ENCODE assay signal across 14 cellular contexts in the genomic region with DNA sequence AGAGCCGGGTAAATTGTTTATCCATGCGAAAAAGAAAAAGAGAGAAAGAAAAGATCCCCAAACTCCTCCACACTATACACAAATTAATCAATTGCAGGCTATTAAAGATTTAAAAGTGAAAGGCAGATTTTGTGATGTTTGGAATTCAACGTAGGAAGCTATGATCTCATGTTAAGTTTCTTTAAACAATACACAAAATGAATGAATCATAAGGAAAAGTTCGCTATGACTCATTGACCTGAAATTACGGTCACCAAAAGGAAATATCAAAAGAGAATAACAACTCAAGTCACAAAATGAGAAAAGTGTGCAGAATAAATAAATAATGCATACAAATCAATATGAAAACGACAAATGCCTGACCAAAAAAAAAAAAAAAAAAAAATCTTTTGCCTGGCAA. TPM values are rescaled to one million over a fixed set of nuclear protein-coding genes. Genes with fewer than 3 reads are reported as not detected.
DNase-seq lines count a peak whose midpoint lies in the region; ATAC-seq and TF ChIP-seq lines count a peak whose summit lies in the region.
"Had no signal": no experiment of that assay in that cellular context is flagged by ENCODE, and none has a peak within 500 bp of the region (broad histone marks: within the 10 kb centered on the region; RNA-seq: fewer than 3 reads in every experiment).

No MANE protein-coding gene starts in this region.

- H3K4me3 ChIP-seq in CD4-positive, CD25-positive, alpha-beta regulatory T cell (ENCODE audit: low read depth, low read length) = peak overlapping the region; percentile 59
- no peak overlapping the region for H3K4me3 ChIP-seq in mucosa of descending colon
- H3K4me3 ChIP-seq: cardiac muscle cell had no signal

- H3K4me3 Mint-ChIP-seq in CD4-positive, CD25-positive, alpha-beta regulatory T cell = peak overlapping the region; percentile 68 to 85 (median 74)
- H3K4me3 Mint-ChIP-seq in activated T-helper 2 cell treated with anti-CD3 and anti-CD28 coated beads, Interferon-gamma antibody, Interleukin-2, Interleukin-4, amounts not matched to agents 10 μg/mL and 5 μg/mL and 100 μg/mL, durations not matched to agents 14 hours and 24 hours and 36 hours (ENCODE audit: low read depth) = peak overlapping the region; percentile 55

- peaks cover 24 to 48% (median 28%) of the 10 kb centered on the region in 4 donors for H3K4me1 Mint-ChIP-seq in CD4-positive, CD25-positive, alpha-beta regulatory T cell
- H3K4me1 Mint-ChIP-seq in activated T-helper 2 cell treated with anti-CD3 and anti-CD28 coated beads, Interferon-gamma antibody, Interleukin-2, Interleukin-4, amounts not matched to agents 10 μg/mL and 5 μg/mL and 100 μg/mL, durations not matched to agents 14 hours and 24 hours and 36 hours (ENCODE audit: low read depth) = peaks cover 42% of the 10 kb centered on the region

- intact Hi-C loops in activated T-helper 2 cell treated with anti-CD3 and anti-CD28 coated beads, Interferon-gamma antibody, Interleukin-2, Interleukin-4, amounts not matched to agents 10 μg/mL and 5 μg/mL and 100 μg/mL, durations not matched to agents 14 hours and 24 hours and 36 hours (cut with micrococcal nuclease) = loop anchor here (1.0 to 5.0 kb wide), 6 partner anchors 15 to 816 kb away; no protein-coding TSS in a partner anchor
- intact Hi-C loops in mucosa of descending colon (cut with DNase I, micrococcal nuclease) = no loop called here
- intact Hi-C loops in left colon (cut with DNase I, micrococcal nuclease) = no loop called here

- no peaks in the 10 kb centered on the region for H3K36me3 Mint-ChIP-seq in CD4-positive, CD25-positive, alpha-beta regulatory T cell
- H3K36me3 Mint-ChIP-seq in activated T-helper 2 cell treated with anti-CD3 and anti-CD28 coated beads, Interferon-gamma antibody, Interleukin-2, Interleukin-4, amounts not matched to agents 10 μg/mL and 5 μg/mL and 100 μg/mL, durations not matched to agents 14 hours and 24 hours and 36 hours (ENCODE audit: low read depth) = peaks cover 16% of the 10 kb centered on the region

- H3K36me3 ChIP-seq in CD4-positive, CD25-positive, alpha-beta regulatory T cell (ENCODE audit: control insufficient read depth, insufficient read depth, low read length) = no peaks in the 10 kb centered on the region
- no peaks in the 10 kb centered on the region for H3K36me3 ChIP-seq in mucosa of descending colon (ENCODE audit: low read depth)
- H3K36me3 ChIP-seq: cardiac muscle cell had no signal

- H3K27me3 Mint-ChIP-seq in CD4-positive, CD25-positive, alpha-beta regulatory T cell = no peaks in the 10 kb centered on the region
- H3K27me3 Mint-ChIP-seq in activated T-helper 2 cell treated with anti-CD3 and anti-CD28 coated beads, Interferon-gamma antibody, Interleukin-2, Interleukin-4, amounts not matched to agents 10 μg/mL and 5 μg/mL and 100 μg/mL, durations not matched to agents 14 hours and 24 hours and 36 hours (ENCODE audit: low read depth) = no peaks in the 10 kb centered on the region

- no peaks in the 10 kb centered on the region for H3K27me3 ChIP-seq in CD4-positive, CD25-positive, alpha-beta regulatory T cell (ENCODE audit: control insufficient read depth, insufficient read depth, low read length)
- H3K27me3 ChIP-seq in foreskin keratinocyte = peaks cover 8% of the 10 kb centered on the region
- H3K27me3 ChIP-seq: cardiac muscle cell had no signal

- H3K27ac Mint-ChIP-seq in CD4-positive, CD25-positive, alpha-beta regulatory T cell = peak overlapping the region; percentile 43 to 85 (median 63)
- peak overlapping the region; percentile 90 for H3K27ac Mint-ChIP-seq in activated T-helper 2 cell treated with anti-CD3 and anti-CD28 coated beads, Interferon-gamma antibody, Interleukin-2, Interleukin-4, amounts not matched to agents 10 μg/mL and 5 μg/mL and 100 μg/mL, durations not matched to agents 14 hours and 24 hours and 36 hours

- H3K9me3 Mint-ChIP-seq in CD4-positive, CD25-positive, alpha-beta regulatory T cell = peaks cover 0 to 2% (median 0%) of the 10 kb centered on the region in 7 donors
- H3K9me3 Mint-ChIP-seq in activated T-helper 2 cell treated with anti-CD3 and anti-CD28 coated beads, Interferon-gamma antibody, Interleukin-2, Interleukin-4, amounts not matched to agents 10 μg/mL and 5 μg/mL and 100 μg/mL, durations not matched to agents 14 hours and 24 hours and 36 hours = peaks cover 18% of the 10 kb centered on the region

- H3K9me3 ChIP-seq in CD4-positive, CD25-positive, alpha-beta regulatory T cell (ENCODE audit: control insufficient read depth in 2 of 2, low read length in 2 of 2) = no peaks in the 10 kb centered on the region
- no peaks in the 10 kb centered on the region for H3K9me3 ChIP-seq in mucosa of descending colon

- peak in 1 of 3 donors; percentile 50 for DNase-seq in CD4-positive, CD25-positive, alpha-beta regulatory T cell
- no peak for DNase-seq in activated T-helper 2 cell treated with anti-CD3 and anti-CD28 coated beads, Interferon-gamma antibody, Interleukin-2, Interleukin-4, amounts not matched to agents 10 μg/mL and 5 μg/mL and 100 μg/mL, durations not matched to agents 14 hours and 24 hours and 36 hours (ENCODE audit: low spot score)
- DNase-seq in foreskin keratinocyte (peak; percentile 23 to 58), mucosa of descending colon (no peak), left colon (no peak)
- DNase-seq: DMS153, glutamatergic neuron, mesendoderm, NCI-H1930, SHP77 had no signal

- H3K27ac ChIP-seq in CD4-positive, CD25-positive, alpha-beta regulatory T cell (ENCODE audit: insufficient read depth, low read length, poor library complexity, severe bottlenecking) = peak overlapping the region; percentile 31
- no peak overlapping the region for H3K27ac ChIP-seq in foreskin keratinocyte
- H3K27ac ChIP-seq: cardiac muscle cell had no signal

- ATAC-seq in CD4-positive, CD25-positive, alpha-beta regulatory T cell (ENCODE audit: low read depth in 2 of 2) = peak in 1 of 2 donors; percentile 47
- ATAC-seq in HG02610 (IDR thresholded peaks at IDR 0.05; ENCODE audit: unreplicated experiment) (peak; percentile 68), foreskin keratinocyte (peak; percentile 55), HG03342 (IDR thresholded peaks at IDR 0.05; ENCODE audit: unreplicated experiment) (no peak), mucosa of descending colon (no peak), left colon (no peak), HG02870 (IDR thresholded peaks at IDR 0.05; ENCODE audit: unreplicated experiment) (no peak)

- peaks cover 12% of the 10 kb centered on the region for H3K4me1 ChIP-seq in CD4-positive, CD25-positive, alpha-beta regulatory T cell (ENCODE audit: control insufficient read depth, insufficient read depth, low read length, poor library complexity, severe bottlenecking)
- H3K4me1 ChIP-seq in foreskin keratinocyte (peaks cover 10% of the 10 kb centered on the region), mucosa of descending colon (ENCODE audit: low read depth) (no peaks in the 10 kb centered on the region)

- TF ChIP-seq CTCF in foreskin keratinocyte (conservative IDR thresholded peaks at IDR 0.05) = no peak
- no peak for TF ChIP-seq CTCF in mucosa of descending colon (IDR thresholded peaks at IDR 0.05)

RNA-seq across cellular contexts. Expression of gene CLNK, which starts 28.6 kb away (rescaled TPM):
- total RNA-seq in CD4-positive, CD25-positive, alpha-beta regulatory T cell = 0.67 TPM
- polyA plus RNA-seq in CD4-positive, CD25-positive, alpha-beta regulatory T cell = 1 to 10 TPM; 1.8 to 4.5 (median 2.5) TPM
- total RNA-seq in activated T-helper 2 cell treated with anti-CD3 and anti-CD28 coated beads, Interferon-gamma antibody, Interleukin-2, Interleukin-4, amounts not matched to agents 10 μg/mL and 5 μg/mL and 100 μg/mL, durations not matched to agents 14 hours and 24 hours and 36 hours = 0.89 and 1.3 TPM in 2 replicates
- total RNA-seq in foreskin keratinocyte (not detected in 2 replicates), mucosa of descending colon (under 1 TPM in 2 of 3 donors, not detected in 1; 0.27 to 0.60 TPM), left colon (under 1 TPM in 1 of 2 donors, not detected in 1; 0.06 TPM)
- not detected in 2 replicates for polyA plus RNA-seq in foreskin keratinocyte
- total RNA-seq: cardiac muscle cell had no signal
- polyA plus RNA-seq: cardiac muscle cell had no signal

Comparison
In these comparisons a context has a peak if more than half of its experiments do, and no peak if none do; other contexts are left out.
1. ATAC-seq: peak in HG02610 (single experiment) and foreskin keratinocyte (single experiment); none in HG03342 (single experiment), mucosa of descending colon (single experiment), left colon (single experiment) and HG02870 (single experiment).
2. DNase-seq: peak in foreskin keratinocyte (2 of 2); none in activated T-helper 2 cell treated with anti-CD3 and anti-CD28 coated beads, Interferon-gamma antibody, Interleukin-2, Interleukin-4, amounts not matched to agents 10 μg/mL and 5 μg/mL and 100 μg/mL, durations not matched to agents 14 hours and 24 hours and 36 hours (single experiment), mucosa of descending colon (0 of 3) and left colon (0 of 2).